1 cellular context compared by ENCODE assay signal in the genomic region with DNA sequence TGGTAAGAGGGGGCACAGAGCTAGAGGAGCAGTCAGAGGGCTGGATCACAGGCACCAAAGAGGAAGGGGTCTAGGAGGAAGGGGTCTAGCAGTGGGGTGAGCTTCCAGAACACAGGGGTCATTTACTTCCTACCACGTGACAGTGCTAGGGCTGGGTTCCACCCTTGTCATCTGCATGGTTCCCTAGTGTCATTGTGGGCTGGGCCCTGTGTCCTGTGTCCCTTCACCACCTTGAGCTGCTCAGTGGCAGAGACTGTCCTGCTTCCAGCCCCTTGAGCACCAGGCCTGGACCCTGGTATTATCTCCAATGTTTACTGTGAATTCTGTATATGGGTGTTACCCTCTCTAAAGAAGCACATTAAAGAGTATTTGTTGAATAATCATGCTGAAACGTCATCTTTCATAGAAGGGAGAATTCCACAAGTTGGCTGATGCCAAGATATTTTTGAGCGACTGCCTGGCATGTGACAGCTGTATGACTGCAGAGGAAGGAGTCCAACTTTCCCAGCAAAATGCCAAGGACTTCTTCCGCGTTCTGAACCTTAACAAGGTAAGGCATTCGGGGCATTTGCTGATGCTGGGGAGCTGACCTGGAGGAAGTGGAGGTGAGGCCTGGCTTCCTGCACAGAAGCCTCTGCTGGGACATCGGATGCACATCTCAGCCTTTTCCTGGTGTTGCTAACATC.
TF ChIP-seq lines count a peak whose summit lies in the region.

No MANE protein-coding gene starts in this region.

TF ChIP-seq in K562, 482 proteins besides CTCF, POLR2A, EP300 and RAD21:
- TF ChIP-seq, protein P1, sequence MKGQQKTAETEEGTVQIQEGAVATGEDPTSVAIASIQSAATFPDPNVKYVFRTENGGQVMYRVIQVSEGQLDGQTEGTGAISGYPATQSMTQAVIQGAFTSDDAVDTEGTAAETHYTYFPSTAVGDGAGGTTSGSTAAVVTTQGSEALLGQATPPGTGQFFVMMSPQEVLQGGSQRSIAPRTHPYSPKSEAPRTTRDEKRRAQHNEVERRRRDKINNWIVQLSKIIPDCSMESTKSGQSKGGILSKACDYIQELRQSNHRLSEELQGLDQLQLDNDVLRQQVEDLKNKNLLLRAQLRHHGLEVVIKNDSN (CRISPR knock-in tag; IDR thresholded peaks at IDR 0.05): peak; percentile 41
- TF ChIP-seq SUPT5H (IDR thresholded peaks at IDR 0.05) (0 out of 2 replicates have a peak, but pooled peaks have one; percentile 21), ZNF408 (CRISPR knock-in tag; IDR thresholded peaks at IDR 0.05; ENCODE audit: low read depth) (no peak), ZNF583 (CRISPR knock-in tag; IDR thresholded peaks at IDR 0.05) (no peak), ZFPM2 (CRISPR knock-in tag; IDR thresholded peaks at IDR 0.05) (no peak), SP2 (IDR thresholded peaks at IDR 0.05; ENCODE audit: extremely low read depth, low read depth, low read length, poor library complexity, severe bottlenecking) (peak; percentile 2)
- TF ChIP-seq, protein P2, sequence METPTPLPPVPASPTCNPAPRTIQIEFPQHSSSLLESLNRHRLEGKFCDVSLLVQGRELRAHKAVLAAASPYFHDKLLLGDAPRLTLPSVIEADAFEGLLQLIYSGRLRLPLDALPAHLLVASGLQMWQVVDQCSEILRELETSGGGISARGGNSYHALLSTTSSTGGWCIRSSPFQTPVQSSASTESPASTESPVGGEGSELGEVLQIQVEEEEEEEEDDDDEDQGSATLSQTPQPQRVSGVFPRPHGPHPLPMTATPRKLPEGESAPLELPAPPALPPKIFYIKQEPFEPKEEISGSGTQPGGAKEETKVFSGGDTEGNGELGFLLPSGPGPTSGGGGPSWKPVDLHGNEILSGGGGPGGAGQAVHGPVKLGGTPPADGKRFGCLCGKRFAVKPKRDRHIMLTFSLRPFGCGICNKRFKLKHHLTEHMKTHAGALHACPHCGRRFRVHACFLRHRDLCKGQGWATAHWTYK (CRISPR knock-in tag; IDR thresholded peaks at IDR 0.05): no peak
